8 cellular contexts compared by ENCODE assay signal in genomic region chr22:45008853-45009751, GRCh38. TPM values are rescaled to one million over a fixed set of nuclear protein-coding genes. Genes with fewer than 3 reads are reported as not detected.
DNase-seq lines count a peak whose midpoint lies in the region; ATAC-seq and TF ChIP-seq lines count a peak whose summit lies in the region.

No MANE protein-coding gene starts in this region.

- H3K4me2 ChIP-seq in PC-9 = peak overlapping the region; percentile 63

- H3K4me1 ChIP-seq in PC-9 (replicated peaks; ENCODE audit: insufficient read depth) (no peaks in the 10 kb centered on the region), gastrocnemius medialis (peaks cover 12 to 28% of the 10 kb centered on the region in 2 donors)

- CTCF ChIA-PET in PC-9 (lab: Charles Lee) = no interaction called here

- H3K9me2 ChIP-seq in PC-9 (ENCODE audit: insufficient read depth) = no peaks in the 10 kb centered on the region

- H3F3A ChIP-seq in PC-9 (ENCODE audit: insufficient read depth, low read depth) = peaks cover 6% of the 10 kb centered on the region; the same call in 1 of the 2 replicates

- H3K9me3 Mint-ChIP-seq in CD14-positive monocyte = peaks cover 0 to 17% (median 5%) of the 10 kb centered on the region in 7 donors

- no peaks in the 10 kb centered on the region for H3K36me3 ChIP-seq in PC-9 (ENCODE audit: low read depth)
- no peaks in the 10 kb centered on the region for H3K36me3 ChIP-seq in gastrocnemius medialis

- H3K4me3 Mint-ChIP-seq in CD14-positive monocyte = peak overlapping the region in 1 of 2 donors; percentile 51

- H3K27me3 ChIP-seq in PC-9 (ENCODE audit: insufficient read depth, low read depth) (peaks cover 33% of the 10 kb centered on the region), gastrocnemius medialis (peaks cover 59 to 68% (median 62%) of the 10 kb centered on the region in 3 donors)

- H4K20me1 ChIP-seq in PC-9 (ENCODE audit: insufficient read depth) = no peaks in the 10 kb centered on the region; the same call in 1 of the 2 replicates

- no peak overlapping the region for H3K27ac Mint-ChIP-seq in CD14-positive monocyte

- no peaks in the 10 kb centered on the region for H3K9me3 ChIP-seq in PC-9 (ENCODE audit: insufficient read depth, low read depth)
- H3K9me3 ChIP-seq in gastrocnemius medialis = no peaks in the 10 kb centered on the region

- POLR2A ChIA-PET in PC-9 (lab: Charles Lee; ENCODE audit: unreplicated experiment) = interaction anchor here (0.6 kb wide), 1 partner anchor 540 kb away, joined by 5 read pairs; no protein-coding TSS in a partner anchor

- peak overlapping the region; percentile 44 for H3K4me3 ChIP-seq in GM12875 (ENCODE audit: low read depth, low read length)
- H3K4me3 ChIP-seq in PC-9 = peak overlapping the region; percentile 47; the same call in 1 of the 2 replicates
- H3K4me3 ChIP-seq in gastrocnemius medialis = peak overlapping the region; percentile 25 to 59 (median 43)

- TF ChIP-seq POLR2A in gastrocnemius medialis (IDR thresholded peaks at IDR 0.05) = no peak

- no peak for TF ChIP-seq CTCF in GM12875 (IDR thresholded peaks at IDR 0.05; ENCODE audit: borderline replicate concordance, insufficient read depth, low read depth, low read length)
- TF ChIP-seq CTCF in PC-9 (conservative IDR thresholded peaks at IDR 0.05) = no peak
- no peak for TF ChIP-seq CTCF in gastrocnemius medialis (IDR thresholded peaks at IDR 0.05 in 4 of 5, conservative IDR thresholded peaks at IDR 0.05 in 1 of 5)
- no peak for TF ChIP-seq CTCF in CD14-positive monocyte (IDR thresholded peaks at IDR 0.05)

- DNase-seq in PC-9 (no peak), foreskin melanocyte (peak; percentile 5), gastrocnemius medialis (no peak), CD14-positive monocyte (ENCODE audit: low spot score) (no peak)
- DNase-seq in stimulated activated CD4-positive, alpha-beta T cell treated with anti-CD3 and anti-CD28 coated beads, Interleukin-1b, Interleukin-23, amount 100 ng/mL, for 48 hours = no peak

- intact Hi-C loops in PC-9 (cut with micrococcal nuclease; ENCODE audit: unreplicated experiment) = no loop called here
- intact Hi-C loops in gastrocnemius medialis (cut with DNase I; ENCODE audit: low total_unique reads) = no loop called here
- intact Hi-C loops in CD14-positive monocyte (cut with micrococcal nuclease) = no loop called here

- ATAC-seq in gastrocnemius medialis = no peak
- ATAC-seq in GM21390 (IDR thresholded peaks at IDR 0.05; ENCODE audit: unreplicated experiment) = no peak
- no peak for ATAC-seq in HG03045 (IDR thresholded peaks at IDR 0.05; ENCODE audit: unreplicated experiment)

- in situ Hi-C loops in gastrocnemius medialis (cut with MboI; ENCODE audit: low sequenced_read_pairs in 4 of 4) = no loop called here

- H3K27me3 Mint-ChIP-seq in CD14-positive monocyte (ENCODE audit: low read depth in 3 of 3) = peaks cover 66 to 85% (median 73%) of the 10 kb centered on the region in 3 donors

- no TSS peak for BruUV-seq in PC-9 (replicated peaks; lab: Mats Ljungman, UMichigan)

- peaks cover 0 to 3% of the 10 kb centered on the region in 2 donors for H3K36me3 Mint-ChIP-seq in CD14-positive monocyte

- H3K79me2 ChIP-seq in PC-9 (ENCODE audit: low read depth) = no peaks in the 10 kb centered on the region

- no peak overlapping the region for H3K27ac ChIP-seq in PC-9
- H3K27ac ChIP-seq in gastrocnemius medialis = no peak overlapping the region

- peaks cover 10% of the 10 kb centered on the region for H3K4me1 Mint-ChIP-seq in CD14-positive monocyte

- H2AFZ ChIP-seq in PC-9 = no peak overlapping the region

RNA-seq across cellular contexts. Expression of gene PHF21B, which starts 0.7 kb away (rescaled TPM):
- not detected in 2 replicates for total RNA-seq in PC-9 (2021)
- total RNA-seq in gastrocnemius medialis = under 1 TPM in 1 of 4 donors, not detected in 3; 0.07 TPM
- not detected for polyA plus RNA-seq in CD14-positive monocyte
